13 cellular contexts compared by ENCODE assay signal in the genomic region with DNA sequence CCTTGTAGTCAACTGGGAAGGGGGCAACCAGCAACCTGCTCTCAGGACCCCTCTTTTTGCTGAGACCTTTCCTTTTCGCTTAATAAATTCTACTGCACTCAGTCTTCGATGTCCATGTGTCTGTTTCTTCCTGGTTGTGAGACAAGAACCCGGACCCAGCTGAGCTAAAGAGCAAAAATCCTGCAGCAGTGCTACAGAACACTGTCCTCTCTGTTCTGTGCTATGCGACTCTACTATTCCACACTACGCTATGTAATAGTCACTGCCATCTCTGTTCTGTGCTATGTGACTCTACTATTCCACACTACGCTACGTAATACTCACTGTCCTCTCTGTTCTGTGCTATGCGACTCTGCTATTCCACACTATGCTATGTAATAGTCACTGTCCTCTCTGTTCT.
"Had no signal": no experiment of that assay in that cellular context is flagged by ENCODE, and none has a peak within 500 bp of the region (broad histone marks: within the 10 kb centered on the region; RNA-seq: fewer than 3 reads in every experiment).

No MANE protein-coding gene starts in this region.

- H3K4me3 ChIP-seq: esophagus squamous epithelium, neural progenitor cell had no signal

- H3K27me3 ChIP-seq: esophagus squamous epithelium, neural progenitor cell had no signal

- DNase-seq: activated CD4-positive, alpha-beta T cell treated with anti-CD3 and anti-CD28 coated beads, Interleukin-2, amount 10 ng/mL, durations not matched to agents 24 days and 14 days; activated CD8-positive, alpha-beta T cell treated with anti-CD3 and anti-CD28 coated beads, Interleukin-2, amount 10 ng/mL, durations not matched to agents 7 days and 5 days; activated naive CD4-positive, alpha-beta T cell treated with Interleukin-2 at 50 U/mL for 16 hours; activated naive CD8-positive, alpha-beta T cell treated with anti-CD3 and anti-CD28 coated beads, Interleukin-2, amount 10 ng/mL, durations not matched to agents 7 days and 5 days; activated T-cell treated with anti-CD3 and anti-CD28 coated beads, Interleukin-2, amount 50 U/mL, for 24 hours; effector CD8-positive, alpha-beta T cell; esophagus squamous epithelium; naive thymus-derived CD4-positive, alpha-beta T cell; stimulated activated naive B cell treated with anti-CD40 and anti-IgM and Interleukin-4, amounts not matched to agents 10 μg/mL and 1 μg/mL and 100 μg/mL, for 72 hours; T-helper 1 cell; T-helper 9 cell had no signal

- H3K36me3 ChIP-seq: esophagus squamous epithelium, neural progenitor cell had no signal

- ATAC-seq: activated CD8-positive, alpha-beta T cell treated with anti-CD3 and anti-CD28 coated beads, Interleukin-2, amount 10 ng/mL, durations not matched to agents 7 days and 5 days; left lobe of liver; stimulated activated naive B cell treated with anti-CD40 and anti-IgM and Interleukin-4, amounts not matched to agents 10 μg/mL and 1 μg/mL and 100 μg/mL, for 72 hours had no signal

- H3K27ac ChIP-seq: neural progenitor cell had no signal

- H3K9me3 ChIP-seq: esophagus squamous epithelium had no signal
